In the genomic region with DNA sequence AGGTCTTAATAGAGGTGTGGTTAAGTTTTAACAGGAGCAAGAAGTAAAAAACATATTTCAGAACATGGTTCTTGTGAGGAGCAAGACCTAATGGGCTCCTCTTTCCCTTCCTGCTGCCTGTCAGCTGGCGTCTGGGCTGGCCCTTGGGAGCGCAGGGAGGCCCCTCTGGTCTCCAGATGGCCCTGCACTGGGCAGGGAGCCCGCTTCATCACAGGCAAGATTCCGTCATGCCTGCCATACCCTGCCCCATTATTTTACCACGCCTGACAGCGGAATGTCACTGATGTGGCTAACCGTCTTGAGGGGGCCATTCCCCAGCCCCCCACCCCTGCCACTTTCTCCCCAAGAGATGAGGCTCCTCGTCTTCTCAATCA, we compare ENCODE assay signal across 1 cellular context.
TF ChIP-seq lines count a peak whose summit lies in the region.

No MANE protein-coding gene starts in this region.

TF ChIP-seq in SK-N-SH, 30 proteins besides CTCF, POLR2A, EP300 and RAD21 (continued from another document):
- TF ChIP-seq SMC3 (IDR thresholded peaks at IDR 0.05; ENCODE audit: low read depth, low read length) (no peak), NFIC (IDR thresholded peaks at IDR 0.05; ENCODE audit: borderline replicate concordance) (peak; percentile 19; the same call in 1 of the 2 replicates), GABPA (IDR thresholded peaks at IDR 0.05; ENCODE audit: low read depth) (no peak), TCF12 (IDR thresholded peaks at IDR 0.05) (peak; percentile 80), MXI1 (IDR thresholded peaks at IDR 0.05; ENCODE audit: low read depth, low read length) (peak; percentile 25; the same call in 1 of the 2 replicates), RCOR1 (IDR thresholded peaks at IDR 0.05; ENCODE audit: low read length) (peak; percentile 35; the same call in 1 of the 2 replicates), ZBTB33 (IDR thresholded peaks at IDR 0.05; ENCODE audit: borderline replicate concordance, low read depth) (no peak), USF2 (IDR thresholded peaks at IDR 0.05; ENCODE audit: borderline replicate concordance, low read depth, low read length) (no peak), TAF1 (IDR thresholded peaks at IDR 0.05; ENCODE audit: borderline replicate concordance, low read depth, low read length) (no peak)
- TF ChIP-seq, protein P1, sequence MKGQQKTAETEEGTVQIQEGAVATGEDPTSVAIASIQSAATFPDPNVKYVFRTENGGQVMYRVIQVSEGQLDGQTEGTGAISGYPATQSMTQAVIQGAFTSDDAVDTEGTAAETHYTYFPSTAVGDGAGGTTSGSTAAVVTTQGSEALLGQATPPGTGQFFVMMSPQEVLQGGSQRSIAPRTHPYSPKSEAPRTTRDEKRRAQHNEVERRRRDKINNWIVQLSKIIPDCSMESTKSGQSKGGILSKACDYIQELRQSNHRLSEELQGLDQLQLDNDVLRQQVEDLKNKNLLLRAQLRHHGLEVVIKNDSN (IDR thresholded peaks at IDR 0.05; ENCODE audit: borderline replicate concordance, low read depth): no peak
TF ChIP-seq in SK-N-SH: peak in this region for 5.
